ENCODE assay signal across 27 cellular contexts in genomic region chr5:143610946-143611345, GRCh38.
"Had no signal": no experiment of that assay in that cellular context is flagged by ENCODE, and none has a peak within 500 bp of the region (broad histone marks: within the 10 kb centered on the region; RNA-seq: fewer than 3 reads in every experiment).

No MANE protein-coding gene starts in this region.

- H3K27ac ChIP-seq: stomach, suprapubic skin, testis, thoracic aorta, thyroid gland, tibial artery, tibial nerve, transverse colon, upper lobe of left lung, upper lobe of right lung, uterus, vagina had no signal

- H3K36me3 ChIP-seq: stomach, suprapubic skin, thoracic aorta, thyroid gland, tibial artery, tibial nerve, transverse colon, upper lobe of left lung, upper lobe of right lung, uterus, vagina had no signal

- FAIRE-seq: urothelium cell line had no signal

- H3K9me3 ChIP-seq: suprapubic skin, testis, thoracic aorta, thyroid gland, tibial artery, transverse colon, upper lobe of left lung, upper lobe of right lung, uterus, vagina had no signal

- H3K4me3 ChIP-seq: stomach, suprapubic skin, testis, thoracic aorta, thyroid gland, tibial artery, tibial nerve, transverse colon, upper lobe of left lung, upper lobe of right lung, uterus, vagina had no signal

- H3K27me3 ChIP-seq: stomach, suprapubic skin, testis, thyroid gland, tibial artery, tibial nerve, transverse colon, upper lobe of left lung, upper lobe of right lung, uterus, vagina had no signal

- DNase-seq: stimulated activated CD4-positive, alpha-beta T cell treated with anti-CD3 and anti-CD28 coated beads, Interleukin-2, amount 100 ng/mL, for 48 hours; stimulated activated CD4-positive, alpha-beta T cell treated with anti-CD3 and anti-CD28 coated beads, Interleukin-4, amount 100 ng/mL, for 1 hour; stimulated activated CD4-positive, alpha-beta T cell treated with anti-CD3 and anti-CD28 coated beads, Interleukin-4, amount 100 ng/mL, for 24 hours; stimulated activated CD4-positive, alpha-beta T cell treated with anti-CD3 and anti-CD28 coated beads, Interleukin-4, amount 100 ng/mL, for 4 hours; stimulated activated CD8-positive, alpha-beta memory T cell treated with anti-CD3 and anti-CD28 coated beads, Interleukin-4, amount 100 ng/mL, for 48 hours; stimulated activated naive B cell treated with anti-CD40 and anti-IgM and Interleukin-4, amounts not matched to agents 10 μg/mL and 1 μg/mL and 100 μg/mL, for 72 hours; stimulated activated naive CD4-positive, alpha-beta T cell; stimulated activated naive CD4-positive, alpha-beta T cell treated with Interleukin-2 at 50 U/mL for 16 hours; stimulated activated naive CD8-positive, alpha-beta T cell treated with anti-CD3 and anti-CD28 coated beads, Interleukin-15, amount 100 ng/mL, for 72 hours; stimulated activated naive CD8-positive, alpha-beta T cell treated with anti-CD3 and anti-CD28 coated beads, Interleukin-15, Interleukin-2, amounts not matched to agents 100 U/mL and 50 U/mL, for 24 hours; stomach; substantia nigra; testis; thyroid gland; tibial artery; transverse colon; trophoblast cell; upper lobe of left lung; upper lobe of right lung; uterus had no signal

- ATAC-seq: stimulated activated effector memory CD8-positive, alpha-beta T cell treated with anti-CD3 and anti-CD28 coated beads, Interleukin-12 subunit alpha, Interleukin-12 subunit beta, amount 100 ng/mL, for 72 hours; stimulated activated memory B cell treated with anti-CD40 and anti-IgM and Interleukin-4, amounts not matched to agents 10 μg/mL and 1 μg/mL and 100 μg/mL, for 72 hours; stimulated activated naive B cell treated with anti-CD40 and anti-IgM and Interleukin-4, amounts not matched to agents 10 μg/mL and 1 μg/mL and 100 μg/mL, for 72 hours; stimulated activated naive CD8-positive, alpha-beta T cell treated with anti-CD3 and anti-CD28 coated beads, Interleukin-15, amount 100 ng/mL, for 72 hours; stimulated activated naive CD8-positive, alpha-beta T cell treated with anti-CD3 and anti-CD28 coated beads, Interleukin-15, Interleukin-2, amounts not matched to agents 100 U/mL and 50 U/mL, for 24 hours; upper lobe of right lung had no signal

- H3K4me1 ChIP-seq: stomach, suprapubic skin, testis, thyroid gland, tibial artery, tibial nerve, transverse colon, upper lobe of left lung, upper lobe of right lung, uterus, vagina had no signal
